In genomic region chr22:48486163-48486957, GRCh38 we compare ENCODE assay signal across 24 cellular contexts.
DNase-seq lines count a peak whose midpoint lies in the region; ATAC-seq and TF ChIP-seq lines count a peak whose summit lies in the region.
"Had no signal": no experiment of that assay in that cellular context is flagged by ENCODE, and none has a peak within 500 bp of the region (broad histone marks: within the 10 kb centered on the region; RNA-seq: fewer than 3 reads in every experiment).

No MANE protein-coding gene starts in this region.

- H3F3A ChIP-seq in neural progenitor cell (ENCODE audit: low read depth) = peaks cover 20% of the 10 kb centered on the region

- H3K4me1 Mint-ChIP-seq in natural killer cell treated with Interleukin-12 subunit alpha and Interleukin-12 subunit beta and Interleukin-15 and Interleukin-18, amount 100 ng/mL, for 72 hours (ENCODE audit: low read depth in 2 of 2) = no peaks in the 10 kb centered on the region
- H3K4me1 Mint-ChIP-seq in natural killer cell (no peaks in the 10 kb centered on the region), neural progenitor cell (peaks cover 27% of the 10 kb centered on the region)
- H3K4me1 Mint-ChIP-seq: IgD-negative memory B cell had no signal

- intact Hi-C loops in natural killer cell (cut with micrococcal nuclease) = no loop called here
- intact Hi-C loops in uterus (cut with DNase I; ENCODE audit: low total_unique reads) = no loop called here

- no peak overlapping the region for H3K27ac Mint-ChIP-seq in natural killer cell treated with Interleukin-12 subunit alpha and Interleukin-12 subunit beta and Interleukin-15 and Interleukin-18, amount 100 ng/mL, for 72 hours
- H3K27ac Mint-ChIP-seq in natural killer cell (no peak overlapping the region), neural progenitor cell (peak overlapping the region; percentile 45)
- H3K27ac Mint-ChIP-seq: CD4-positive, alpha-beta T cell; GM23338; IgD-negative memory B cell had no signal

- peaks cover 21 to 42% of the 10 kb centered on the region in 2 donors for H3K27me3 Mint-ChIP-seq in natural killer cell treated with Interleukin-12 subunit alpha and Interleukin-12 subunit beta and Interleukin-15 and Interleukin-18, amount 100 ng/mL, for 72 hours
- H3K27me3 Mint-ChIP-seq in natural killer cell (ENCODE audit: low read depth in 2 of 2) (peaks cover 28 to 52% of the 10 kb centered on the region in 2 donors), neural progenitor cell (ENCODE audit: insufficient read depth, low read depth) (peaks cover 21% of the 10 kb centered on the region)

- no peaks in the 10 kb centered on the region for H3K36me3 ChIP-seq in hepatocyte (replicated peaks; ENCODE audit: insufficient read depth, low read depth)
- no peaks in the 10 kb centered on the region for H3K36me3 ChIP-seq in neural progenitor cell
- H3K36me3 ChIP-seq in uterus = no peaks in the 10 kb centered on the region
- H3K36me3 ChIP-seq: BLaER1 had no signal

- no peak overlapping the region for H3K4me3 Mint-ChIP-seq in natural killer cell treated with Interleukin-12 subunit alpha and Interleukin-12 subunit beta and Interleukin-15 and Interleukin-18, amount 100 ng/mL, for 72 hours
- H3K4me3 Mint-ChIP-seq in natural killer cell = no peak overlapping the region
- H3K4me3 Mint-ChIP-seq in neural progenitor cell = peak overlapping the region; percentile 46
- H3K4me3 Mint-ChIP-seq: CD4-positive, alpha-beta T cell had no signal

- H3K9me3 Mint-ChIP-seq in natural killer cell treated with Interleukin-12 subunit alpha and Interleukin-12 subunit beta and Interleukin-15 and Interleukin-18, amount 100 ng/mL, for 72 hours = no peaks in the 10 kb centered on the region
- no peaks in the 10 kb centered on the region for H3K9me3 Mint-ChIP-seq in natural killer cell
- H3K9me3 Mint-ChIP-seq in neural progenitor cell = no peaks in the 10 kb centered on the region
- H3K9me3 Mint-ChIP-seq: CD4-positive, alpha-beta T cell; GM23338 had no signal

- ATAC-seq in natural killer cell treated with Interleukin-12 subunit alpha and Interleukin-12 subunit beta and Interleukin-15 and Interleukin-18, amount 100 ng/mL, for 72 hours = no peak
- ATAC-seq in natural killer cell (no peak), HG03354 (IDR thresholded peaks at IDR 0.05; ENCODE audit: poor library complexity, severe bottlenecking, unreplicated experiment) (no peak), GM21423 (IDR thresholded peaks at IDR 0.05; ENCODE audit: unreplicated experiment) (no peak)
- ATAC-seq: GM23338, HCT116, Panc1 had no signal

- H4K20me1 ChIP-seq in hepatocyte (ENCODE audit: insufficient read depth, poor library complexity, severe bottlenecking) = no peaks in the 10 kb centered on the region
- peaks cover 15% of the 10 kb centered on the region for H4K20me1 ChIP-seq in neural progenitor cell (ENCODE audit: low read depth)

- 83% methylated on average over 15 of the region's 16 CpGs for WGBS in hepatocyte (ENCODE audit: low lambda C conversion rate, missing lambda C conversion rate)

- no peak overlapping the region for H3K27ac ChIP-seq in hepatocyte
- no peak overlapping the region for H3K27ac ChIP-seq in neural progenitor cell
- no peak overlapping the region for H3K27ac ChIP-seq in uterus
- H3K27ac ChIP-seq: BLaER1 had no signal

- no peak overlapping the region for H2AFZ ChIP-seq in hepatocyte
- no peak overlapping the region for H2AFZ ChIP-seq in neural progenitor cell (replicated peaks)
- H2AFZ ChIP-seq: GM23338 had no signal

- H3K9me3 ChIP-seq in hepatocyte (ENCODE audit: low read depth) (no peaks in the 10 kb centered on the region), neural progenitor cell (ENCODE audit: low read depth) (no peaks in the 10 kb centered on the region), uterus (no peaks in the 10 kb centered on the region)
- H3K9me3 ChIP-seq: BLaER1 had no signal

- peak; percentile 56 for DNase-seq in natural killer cell treated with Interleukin-12 subunit alpha and Interleukin-12 subunit beta and Interleukin-15 and Interleukin-18, amount 100 ng/mL, for 72 hours (ENCODE audit: low spot score)
- DNase-seq in natural killer cell (no peak), hepatocyte (ENCODE audit: low spot score) (peak; percentile 2), neural progenitor cell (ENCODE audit: low spot score) (no peak), uterus (no peak)
- DNase-seq: CD4-positive, alpha-beta T cell; COR-L47; DMS 273 treated with DMSO at 0.1 percent for 48 hours; DMS79 treated with DMSO at 0.1 percent for 48 hours; NCI-H1105; NCI-H146; NCI-H2029; NCI-H2171; NCI-H345; NCI-H524; NCI-H774; NK-92 treated with Interleukin-12 subunit alpha and Interleukin-12 subunit beta, amount 100 ng/mL, for 24 hours had no signal

- H3K36me3 Mint-ChIP-seq in natural killer cell treated with Interleukin-12 subunit alpha and Interleukin-12 subunit beta and Interleukin-15 and Interleukin-18, amount 100 ng/mL, for 72 hours = no peaks in the 10 kb centered on the region
- no peaks in the 10 kb centered on the region for H3K36me3 Mint-ChIP-seq in natural killer cell
- no peaks in the 10 kb centered on the region for H3K36me3 Mint-ChIP-seq in neural progenitor cell
- H3K36me3 Mint-ChIP-seq: IgD-negative memory B cell had no signal

- H3K4me1 ChIP-seq in hepatocyte (ENCODE audit: insufficient read depth) = peaks cover 10% of the 10 kb centered on the region
- peaks cover 4% of the 10 kb centered on the region for H3K4me1 ChIP-seq in neural progenitor cell
- no peaks in the 10 kb centered on the region for H3K4me1 ChIP-seq in uterus
- H3K4me1 ChIP-seq: BLaER1 had no signal

- H3K27me3 ChIP-seq in hepatocyte (peaks cover 51% of the 10 kb centered on the region), neural progenitor cell (peaks cover 29% of the 10 kb centered on the region), uterus (peaks cover 0 to 4% of the 10 kb centered on the region in 2 donors)

- TF ChIP-seq CTCF in natural killer cell (IDR thresholded peaks at IDR 0.05) = no peak
- no peak for TF ChIP-seq CTCF in hepatocyte (IDR thresholded peaks at IDR 0.05; ENCODE audit: poor library complexity)
- no peak for TF ChIP-seq CTCF in neural progenitor cell (IDR thresholded peaks at IDR 0.05)
- TF ChIP-seq CTCF in uterus (IDR thresholded peaks at IDR 0.05) = no peak

- H3K9me2 ChIP-seq in hepatocyte (replicated peaks; ENCODE audit: insufficient read depth) = no peaks in the 10 kb centered on the region

- TF ChIP-seq POLR2A in uterus (IDR thresholded peaks at IDR 0.05) = no peak

- H3K4me3 ChIP-seq in hepatocyte (no peak overlapping the region), neural progenitor cell (no peak overlapping the region), uterus (no peak overlapping the region)
- H3K4me3 ChIP-seq: BLaER1, GM23338 had no signal

- H3K4me2 ChIP-seq in hepatocyte (no peak overlapping the region), neural progenitor cell (no peak overlapping the region)
- H3K4me2 ChIP-seq: BLaER1, GM23338 had no signal

- no peak overlapping the region for H3K9ac ChIP-seq in neural progenitor cell
- H3K9ac ChIP-seq: BLaER1 had no signal

- H3K79me2 ChIP-seq in hepatocyte = no peaks in the 10 kb centered on the region
- peaks cover under 1% of the 10 kb centered on the region for H3K79me2 ChIP-seq in neural progenitor cell (ENCODE audit: low read depth)

Comparison
In these comparisons a context has a peak if more than half of its experiments do, and no peak if none do; other contexts are left out.
1. DNase-seq: peak in natural killer cell treated with Interleukin-12 subunit alpha and Interleukin-12 subunit beta and Interleukin-15 and Interleukin-18, amount 100 ng/mL, for 72 hours (single experiment) and hepatocyte (single experiment); none in natural killer cell (single experiment), neural progenitor cell (single experiment) and uterus (0 of 2).